In genomic region chr2:43539436-43539835, GRCh38 we compare ENCODE assay signal across 17 cellular contexts. TPM values are rescaled to one million over a fixed set of nuclear protein-coding genes. Genes with fewer than 3 reads are reported as not detected.
A peak's percentile ranks its signal among the peaks of the same experiment; 100 is the strongest.
DNase-seq lines count a peak whose midpoint lies in the region; ATAC-seq and TF ChIP-seq lines count a peak whose summit lies in the region.
"Had no signal": no experiment of that assay in that cellular context is flagged by ENCODE, and none has a peak within 500 bp of the region (broad histone marks: within the 10 kb centered on the region; RNA-seq: fewer than 3 reads in every experiment).

No MANE protein-coding gene starts in this region.

- TF ChIP-seq EP300 in stomach (IDR thresholded peaks at IDR 0.05): no peak

- in situ Hi-C loops in HAP-1 (cut with MboI; ENCODE audit: low sequenced_read_pairs): no loop called here

- H3K27me3 Mint-ChIP-seq in activated T-cell treated with anti-CD3 and anti-CD28 coated beads, Interleukin-2, amount 50 U/mL, for 24 hours: no peaks in the 10 kb centered on the region
- H3K27me3 Mint-ChIP-seq: activated B cell treated with CpG ODN at 0.5 μM for 24 hours; activated CD8-positive, alpha-beta memory T cell treated with anti-CD3 and anti-CD28 coated beads, Interleukin-2, amount 10 ng/mL, durations not matched to agents 7 days and 5 days; IgD-negative memory B cell; T-cell had no signal

- DNase-seq in EH (ENCODE audit: low read depth): peak; percentile 9
- DNase-seq in adrenal gland: no peak
- DNase-seq in lower lobe of right lung: no peak
- no peak for DNase-seq in stomach
- DNase-seq in HAP-1 (ENCODE audit: low spot score in 2 of 2): no peak
- no peak for DNase-seq in activated T-cell treated with anti-CD3 and anti-CD28 coated beads, Interleukin-2, amount 50 U/mL, for 24 hours
- no peak for DNase-seq in erythroblast (lab: John Stamatoyannopoulos, UW)
- DNase-seq: activated B cell treated with CpG ODN at 0.5 μM for 24 hours; activated CD8-positive, alpha-beta memory T cell treated with anti-CD3 and anti-CD28 coated beads, Interleukin-2, amount 10 ng/mL, durations not matched to agents 7 days and 5 days; NCI-H1048; NCI-H82 had no signal

- H3K36me3 Mint-ChIP-seq in activated T-cell treated with anti-CD3 and anti-CD28 coated beads, Interleukin-2, amount 50 U/mL, for 24 hours (ENCODE audit: low read depth): peaks cover 65% of the 10 kb centered on the region

- H3K27me3 ChIP-seq in adrenal gland (no peaks in the 10 kb centered on the region), lower lobe of right lung (ENCODE audit: low read depth) (no peaks in the 10 kb centered on the region), stomach (no peaks in the 10 kb centered on the region), HAP-1 (ENCODE audit: low read depth) (no peaks in the 10 kb centered on the region)
- H3K27me3 ChIP-seq: colonic mucosa had no signal

- H3K36me3 ChIP-seq in adrenal gland (replicated peaks in 1 of 2) (no peaks in the 10 kb centered on the region), lower lobe of right lung (no peaks in the 10 kb centered on the region), stomach (peaks cover 0 to 30% (median 3%) of the 10 kb centered on the region in 4 donors), HAP-1 (replicated peaks) (no peaks in the 10 kb centered on the region)
- H3K36me3 ChIP-seq: colonic mucosa had no signal

- TF ChIP-seq POLR2A in adrenal gland (IDR thresholded peaks at IDR 0.05) (no peak), stomach (IDR thresholded peaks at IDR 0.05) (no peak), erythroblast (IDR thresholded peaks at IDR 0.05; ENCODE audit: low read length) (no peak)

- H3K4me1 ChIP-seq in adrenal gland (replicated peaks in 1 of 2): peaks cover 11 to 18% of the 10 kb centered on the region in 2 donors
- peaks cover 23% of the 10 kb centered on the region for H3K4me1 ChIP-seq in lower lobe of right lung
- H3K4me1 ChIP-seq in stomach: peaks cover 0 to 32% (median 7%) of the 10 kb centered on the region in 4 donors
- H3K4me1 ChIP-seq in HAP-1: no peaks in the 10 kb centered on the region
- H3K4me1 ChIP-seq: colonic mucosa had no signal

- intact Hi-C loops in adrenal gland (cut with DNase I): no loop called here
- intact Hi-C loops in lower lobe of right lung (cut with DNase I): no loop called here
- intact Hi-C loops in stomach (cut with DNase I; ENCODE audit: low total_unique reads): no loop called here

- H3K4me3 ChIP-seq in adrenal gland (no peak overlapping the region), lower lobe of right lung (no peak overlapping the region), stomach (no peak overlapping the region), HAP-1 (no peak overlapping the region)
- H3K4me3 ChIP-seq: colonic mucosa had no signal

- ATAC-seq in lower lobe of right lung (no peak), HG02759 (IDR thresholded peaks at IDR 0.05; ENCODE audit: unreplicated experiment) (no peak)
- ATAC-seq: activated CD8-positive, alpha-beta memory T cell treated with anti-CD3 and anti-CD28 coated beads, Interleukin-2, amount 10 ng/mL, durations not matched to agents 7 days and 5 days; stimulated activated effector memory CD8-positive, alpha-beta T cell treated with anti-CD3 and anti-CD28 coated beads, Interleukin-12 subunit alpha, Interleukin-12 subunit beta, amount 100 ng/mL, for 72 hours; T-cell had no signal

- no peak overlapping the region for H3K27ac Mint-ChIP-seq in activated T-cell treated with anti-CD3 and anti-CD28 coated beads, Interleukin-2, amount 50 U/mL, for 24 hours
- H3K27ac Mint-ChIP-seq: activated CD8-positive, alpha-beta memory T cell treated with anti-CD3 and anti-CD28 coated beads, Interleukin-2, amount 10 ng/mL, durations not matched to agents 7 days and 5 days; stimulated activated effector memory CD8-positive, alpha-beta T cell treated with anti-CD3 and anti-CD28 coated beads, Interleukin-12 subunit alpha, Interleukin-12 subunit beta, amount 100 ng/mL, for 72 hours had no signal

- 94 to 96% (median 95%) methylated on average over 5 of the region's 5 CpGs for WGBS in adrenal gland, 4 donors
- WGBS in stomach, 5 donors: 85 to 95% (median 89%) methylated on average over 5 of the region's 5 CpGs

- H3K9me3 ChIP-seq in adrenal gland (replicated peaks in 1 of 3) (no peaks in the 10 kb centered on the region), lower lobe of right lung (no peaks in the 10 kb centered on the region), stomach (no peaks in the 10 kb centered on the region), HAP-1 (no peaks in the 10 kb centered on the region)
- H3K9me3 ChIP-seq: colonic mucosa had no signal

- peaks cover 22% of the 10 kb centered on the region for H3K4me1 Mint-ChIP-seq in activated T-cell treated with anti-CD3 and anti-CD28 coated beads, Interleukin-2, amount 50 U/mL, for 24 hours (ENCODE audit: low read depth)
- H3K4me1 Mint-ChIP-seq: stimulated activated effector memory CD8-positive, alpha-beta T cell treated with anti-CD3 and anti-CD28 coated beads, Interleukin-12 subunit alpha, Interleukin-12 subunit beta, amount 100 ng/mL, for 72 hours had no signal

- no peaks in the 10 kb centered on the region for H3K9me3 Mint-ChIP-seq in activated T-cell treated with anti-CD3 and anti-CD28 coated beads, Interleukin-2, amount 50 U/mL, for 24 hours
- H3K9me3 Mint-ChIP-seq: activated B cell treated with CpG ODN at 0.5 μM for 24 hours; IgD-negative memory B cell; neural crest cell; stimulated activated effector memory CD8-positive, alpha-beta T cell treated with anti-CD3 and anti-CD28 coated beads, Interleukin-12 subunit alpha, Interleukin-12 subunit beta, amount 100 ng/mL, for 72 hours; T-cell had no signal

- TF ChIP-seq CTCF in adrenal gland (IDR thresholded peaks at IDR 0.05): no peak
- TF ChIP-seq CTCF in lower lobe of right lung (IDR thresholded peaks at IDR 0.05): no peak
- TF ChIP-seq CTCF in stomach (IDR thresholded peaks at IDR 0.05): no peak

- no peak overlapping the region for H3K4me3 Mint-ChIP-seq in activated T-cell treated with anti-CD3 and anti-CD28 coated beads, Interleukin-2, amount 50 U/mL, for 24 hours
- H3K4me3 Mint-ChIP-seq: activated B cell treated with CpG ODN at 0.5 μM for 24 hours; activated CD8-positive, alpha-beta memory T cell treated with anti-CD3 and anti-CD28 coated beads, Interleukin-2, amount 10 ng/mL, durations not matched to agents 7 days and 5 days; IgD-negative memory B cell; neural crest cell; stimulated activated effector memory CD8-positive, alpha-beta T cell treated with anti-CD3 and anti-CD28 coated beads, Interleukin-12 subunit alpha, Interleukin-12 subunit beta, amount 100 ng/mL, for 72 hours; T-cell had no signal

- H3K27ac ChIP-seq in adrenal gland (peak overlapping the region; percentile 17 to 75 (median 45)), lower lobe of right lung (peak overlapping the region; percentile 32), stomach (peak overlapping the region in 4 of 5 donors; percentile 21 to 75 (median 59))
- H3K27ac ChIP-seq: colonic mucosa had no signal

RNA-seq across cellular contexts. Expression of gene THADA, which starts 56.4 kb away (rescaled TPM):
- 10 to 100 TPM; 17.8 to 38.4 (median 26.8) TPM for total RNA-seq in adrenal gland
- polyA plus RNA-seq in adrenal gland: 10 to 100 TPM; 14.1 to 22.3 (median 18.0) TPM
- 41.2 TPM for total RNA-seq in lower lobe of right lung
- 100 to 1,000 TPM in 1 of 5 donors, 10 to 100 TPM in 4; 30.4 to 109 (median 39.3) TPM for total RNA-seq in stomach
- 10 to 100 TPM in 1 of 3 donors, 1 to 10 TPM in 2; 8.0 to 12.7 (median 9.0) TPM for polyA plus RNA-seq in stomach
